Comparison of ENCODE assay signal across 3 cellular contexts in the genomic region with DNA sequence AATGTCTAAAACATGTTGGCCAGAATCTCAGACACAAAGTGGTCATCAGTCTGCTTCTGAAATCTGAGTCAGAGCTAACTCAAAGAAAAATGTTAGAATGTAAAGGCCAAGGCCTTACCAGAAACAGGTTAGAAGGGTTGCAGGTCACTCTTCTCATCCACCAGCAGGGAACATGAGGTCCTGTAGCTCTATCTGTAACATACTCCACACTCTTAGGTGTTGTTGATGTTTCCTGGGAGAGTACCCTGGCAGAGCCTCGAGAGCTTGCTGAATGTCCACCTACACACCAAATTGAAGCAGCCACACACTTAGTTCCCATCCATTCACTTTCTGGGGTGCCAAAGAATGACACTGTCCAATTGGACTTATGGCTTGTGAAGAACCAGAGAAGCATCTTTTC.
"Had no signal": no experiment of that assay in that cellular context is flagged by ENCODE, and none has a peak within 500 bp of the region (broad histone marks: within the 10 kb centered on the region; RNA-seq: fewer than 3 reads in every experiment).

No MANE protein-coding gene starts in this region.

- H3K4me3 ChIP-seq: GM12878 had no signal

- DNase-seq: GDM1, GF-D8 had no signal
